In the genomic region with DNA sequence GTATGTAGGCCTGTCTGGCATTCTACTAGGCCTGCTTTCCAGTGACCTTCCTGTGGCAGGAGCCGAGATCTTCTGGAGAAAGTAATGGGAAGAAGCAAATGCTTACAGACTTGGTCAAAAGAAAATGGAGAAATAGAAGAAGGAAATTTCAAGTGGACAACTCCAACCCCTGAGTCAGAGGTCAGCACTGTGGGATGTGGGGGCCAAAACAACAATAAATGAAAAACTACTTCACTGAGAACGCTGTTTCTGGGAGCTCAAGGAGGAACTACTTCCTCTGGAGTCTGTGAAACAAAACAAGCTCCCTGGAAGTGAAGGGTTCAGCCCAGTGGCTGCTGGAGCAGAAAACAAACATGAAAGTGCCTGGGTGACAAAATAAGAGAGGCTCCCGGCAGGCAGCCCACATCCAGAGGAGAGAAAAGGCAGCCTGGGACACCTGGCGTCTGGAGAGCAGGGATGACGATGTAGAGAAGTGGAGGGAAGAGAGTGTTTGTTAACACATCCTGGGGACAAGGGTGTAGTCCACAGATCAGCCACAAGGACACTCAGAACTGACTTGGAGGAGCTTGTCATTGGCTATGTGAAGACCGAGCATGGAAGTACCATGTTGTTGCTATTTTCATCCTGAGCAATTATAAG, we compare ENCODE assay signal across 1 cellular context.
TF ChIP-seq lines count a peak whose summit lies in the region.

No MANE protein-coding gene starts in this region.

TF ChIP-seq in K562, 482 proteins besides CTCF, POLR2A, EP300 and RAD21 (continued from another document and continues in another):
- TF ChIP-seq, protein P1, sequence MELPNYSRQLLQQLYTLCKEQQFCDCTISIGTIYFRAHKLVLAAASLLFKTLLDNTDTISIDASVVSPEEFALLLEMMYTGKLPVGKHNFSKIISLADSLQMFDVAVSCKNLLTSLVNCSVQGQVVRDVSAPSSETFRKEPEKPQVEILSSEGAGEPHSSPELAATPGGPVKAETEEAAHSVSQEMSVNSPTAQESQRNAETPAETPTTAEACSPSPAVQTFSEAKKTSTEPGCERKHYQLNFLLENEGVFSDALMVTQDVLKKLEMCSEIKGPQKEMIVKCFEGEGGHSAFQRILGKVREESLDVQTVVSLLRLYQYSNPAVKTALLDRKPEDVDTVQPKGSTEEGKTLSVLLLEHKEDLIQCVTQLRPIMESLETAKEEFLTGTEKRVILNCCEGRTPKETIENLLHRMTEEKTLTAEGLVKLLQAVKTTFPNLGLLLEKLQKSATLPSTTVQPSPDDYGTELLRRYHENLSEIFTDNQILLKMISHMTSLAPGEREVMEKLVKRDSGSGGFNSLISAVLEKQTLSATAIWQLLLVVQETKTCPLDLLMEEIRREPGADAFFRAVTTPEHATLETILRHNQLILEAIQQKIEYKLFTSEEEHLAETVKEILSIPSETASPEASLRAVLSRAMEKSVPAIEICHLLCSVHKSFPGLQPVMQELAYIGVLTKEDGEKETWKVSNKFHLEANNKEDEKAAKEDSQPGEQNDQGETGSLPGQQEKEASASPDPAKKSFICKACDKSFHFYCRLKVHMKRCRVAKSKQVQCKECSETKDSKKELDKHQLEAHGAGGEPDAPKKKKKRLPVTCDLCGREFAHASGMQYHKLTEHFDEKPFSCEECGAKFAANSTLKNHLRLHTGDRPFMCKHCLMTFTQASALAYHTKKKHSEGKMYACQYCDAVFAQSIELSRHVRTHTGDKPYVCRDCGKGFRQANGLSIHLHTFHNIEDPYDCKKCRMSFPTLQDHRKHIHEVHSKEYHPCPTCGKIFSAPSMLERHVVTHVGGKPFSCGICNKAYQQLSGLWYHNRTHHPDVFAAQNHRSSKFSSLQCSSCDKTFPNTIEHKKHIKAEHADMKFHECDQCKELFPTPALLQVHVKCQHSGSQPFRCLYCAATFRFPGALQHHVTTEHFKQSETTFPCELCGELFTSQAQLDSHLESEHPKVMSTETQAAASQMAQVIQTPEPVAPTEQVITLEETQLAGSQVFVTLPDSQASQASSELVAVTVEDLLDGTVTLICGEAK (IDR thresholded peaks at IDR 0.05) = no peak
- TF ChIP-seq, protein P1 (CRISPR knock-in tag; IDR thresholded peaks at IDR 0.05) = no peak
- TF ChIP-seq, protein P2, sequence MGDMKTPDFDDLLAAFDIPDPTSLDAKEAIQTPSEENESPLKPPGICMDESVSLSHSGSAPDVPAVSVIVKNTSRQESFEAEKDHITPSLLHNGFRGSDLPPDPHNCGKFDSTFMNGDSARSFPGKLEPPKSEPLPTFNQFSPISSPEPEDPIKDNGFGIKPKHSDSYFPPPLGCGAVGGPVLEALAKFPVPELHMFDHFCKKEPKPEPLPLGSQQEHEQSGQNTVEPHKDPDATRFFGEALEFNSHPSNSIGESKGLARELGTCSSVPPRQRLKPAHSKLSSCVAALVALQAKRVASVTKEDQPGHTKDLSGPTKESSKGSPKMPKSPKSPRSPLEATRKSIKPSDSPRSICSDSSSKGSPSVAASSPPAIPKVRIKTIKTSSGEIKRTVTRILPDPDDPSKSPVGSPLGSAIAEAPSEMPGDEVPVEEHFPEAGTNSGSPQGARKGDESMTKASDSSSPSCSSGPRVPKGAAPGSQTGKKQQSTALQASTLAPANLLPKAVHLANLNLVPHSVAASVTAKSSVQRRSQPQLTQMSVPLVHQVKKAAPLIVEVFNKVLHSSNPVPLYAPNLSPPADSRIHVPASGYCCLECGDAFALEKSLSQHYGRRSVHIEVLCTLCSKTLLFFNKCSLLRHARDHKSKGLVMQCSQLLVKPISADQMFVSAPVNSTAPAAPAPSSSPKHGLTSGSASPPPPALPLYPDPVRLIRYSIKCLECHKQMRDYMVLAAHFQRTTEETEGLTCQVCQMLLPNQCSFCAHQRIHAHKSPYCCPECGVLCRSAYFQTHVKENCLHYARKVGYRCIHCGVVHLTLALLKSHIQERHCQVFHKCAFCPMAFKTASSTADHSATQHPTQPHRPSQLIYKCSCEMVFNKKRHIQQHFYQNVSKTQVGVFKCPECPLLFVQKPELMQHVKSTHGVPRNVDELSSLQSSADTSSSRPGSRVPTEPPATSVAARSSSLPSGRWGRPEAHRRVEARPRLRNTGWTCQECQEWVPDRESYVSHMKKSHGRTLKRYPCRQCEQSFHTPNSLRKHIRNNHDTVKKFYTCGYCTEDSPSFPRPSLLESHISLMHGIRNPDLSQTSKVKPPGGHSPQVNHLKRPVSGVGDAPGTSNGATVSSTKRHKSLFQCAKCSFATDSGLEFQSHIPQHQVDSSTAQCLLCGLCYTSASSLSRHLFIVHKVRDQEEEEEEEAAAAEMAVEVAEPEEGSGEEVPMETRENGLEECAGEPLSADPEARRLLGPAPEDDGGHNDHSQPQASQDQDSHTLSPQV (IDR thresholded peaks at IDR 0.05) = peak; percentile 85
- TF ChIP-seq MTA3 (IDR thresholded peaks at IDR 0.05; ENCODE audit: borderline replicate concordance) (0 out of 2 replicates have a peak, but pooled peaks have one; percentile 17), ZNF140 (CRISPR knock-in tag; IDR thresholded peaks at IDR 0.05) (no peak), KLF1 (tag; IDR thresholded peaks at IDR 0.05) (no peak), L3MBTL2 (IDR thresholded peaks at IDR 0.05) (no peak), ZKSCAN1 (IDR thresholded peaks at IDR 0.05; ENCODE audit: low read depth, low read length) (no peak), ARID2 (IDR thresholded peaks at IDR 0.05) (no peak), ZBTB17 (CRISPR knock-in tag; IDR thresholded peaks at IDR 0.05) (no peak), RCOR1 (IDR thresholded peaks at IDR 0.05; ENCODE audit: borderline replicate concordance in 1 of 2, low read depth in 2 of 2, low read length in 2 of 2) (peak in 1 of 2 experiments; percentile 9; a peak in 1 of 4 replicates), YY1 (IDR thresholded peaks at IDR 0.05; ENCODE audit: borderline replicate concordance in 1 of 3, control insufficient read depth in 1 of 3, extremely low read depth in 1 of 3, insufficient read depth in 3 of 3, insufficient read length in 1 of 3, insufficient replicate concordance in 2 of 3, low read depth in 1 of 3, low read length in 2 of 3) (no peak), TSC22D4 (tag; IDR thresholded peaks at IDR 0.05) (no peak), HOXB6 (CRISPR knock-in tag; IDR thresholded peaks at IDR 0.05; ENCODE audit: borderline replicate concordance) (no peak), JUNB (CRISPR knock-in tag; conservative IDR thresholded peaks at IDR 0.05) (no peak), ZNF551 (CRISPR knock-in tag; IDR thresholded peaks at IDR 0.05) (no peak), MYNN (IDR thresholded peaks at IDR 0.05) (no peak), MYNN (CRISPR knock-in tag; IDR thresholded peaks at IDR 0.05) (no peak), ZNF644 (tag; IDR thresholded peaks at IDR 0.05; ENCODE audit: low read depth) (peak; percentile 65), FOS (IDR thresholded peaks at IDR 0.05; ENCODE audit: extremely low read depth, insufficient read length) (no peak), GATAD2A (IDR thresholded peaks at IDR 0.05) (no peak), SAP30 (IDR thresholded peaks at IDR 0.05; ENCODE audit: borderline replicate concordance, insufficient read depth, low read depth, low read length, poor library complexity, severe bottlenecking) (no peak), BACH1 (tag; IDR thresholded peaks at IDR 0.05) (peak; percentile 68; the same call in 1 of the 2 replicates), MEF2D (tag; conservative IDR thresholded peaks at IDR 0.05; ENCODE audit: low read depth) (peak; percentile 57; the same call in 1 of the 2 replicates), NFRKB (IDR thresholded peaks at IDR 0.05; ENCODE audit: low read depth) (peak; percentile 53; the same call in 1 of the 2 replicates), PRMT5 (CRISPR knock-in tag; IDR thresholded peaks at IDR 0.05) (no peak)
- TF ChIP-seq, protein P3, sequence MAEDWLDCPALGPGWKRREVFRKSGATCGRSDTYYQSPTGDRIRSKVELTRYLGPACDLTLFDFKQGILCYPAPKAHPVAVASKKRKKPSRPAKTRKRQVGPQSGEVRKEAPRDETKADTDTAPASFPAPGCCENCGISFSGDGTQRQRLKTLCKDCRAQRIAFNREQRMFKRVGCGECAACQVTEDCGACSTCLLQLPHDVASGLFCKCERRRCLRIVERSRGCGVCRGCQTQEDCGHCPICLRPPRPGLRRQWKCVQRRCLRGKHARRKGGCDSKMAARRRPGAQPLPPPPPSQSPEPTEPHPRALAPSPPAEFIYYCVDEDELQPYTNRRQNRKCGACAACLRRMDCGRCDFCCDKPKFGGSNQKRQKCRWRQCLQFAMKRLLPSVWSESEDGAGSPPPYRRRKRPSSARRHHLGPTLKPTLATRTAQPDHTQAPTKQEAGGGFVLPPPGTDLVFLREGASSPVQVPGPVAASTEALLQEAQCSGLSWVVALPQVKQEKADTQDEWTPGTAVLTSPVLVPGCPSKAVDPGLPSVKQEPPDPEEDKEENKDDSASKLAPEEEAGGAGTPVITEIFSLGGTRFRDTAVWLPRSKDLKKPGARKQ (CRISPR knock-in tag; IDR thresholded peaks at IDR 0.05) = no peak
- TF ChIP-seq, protein P4, sequence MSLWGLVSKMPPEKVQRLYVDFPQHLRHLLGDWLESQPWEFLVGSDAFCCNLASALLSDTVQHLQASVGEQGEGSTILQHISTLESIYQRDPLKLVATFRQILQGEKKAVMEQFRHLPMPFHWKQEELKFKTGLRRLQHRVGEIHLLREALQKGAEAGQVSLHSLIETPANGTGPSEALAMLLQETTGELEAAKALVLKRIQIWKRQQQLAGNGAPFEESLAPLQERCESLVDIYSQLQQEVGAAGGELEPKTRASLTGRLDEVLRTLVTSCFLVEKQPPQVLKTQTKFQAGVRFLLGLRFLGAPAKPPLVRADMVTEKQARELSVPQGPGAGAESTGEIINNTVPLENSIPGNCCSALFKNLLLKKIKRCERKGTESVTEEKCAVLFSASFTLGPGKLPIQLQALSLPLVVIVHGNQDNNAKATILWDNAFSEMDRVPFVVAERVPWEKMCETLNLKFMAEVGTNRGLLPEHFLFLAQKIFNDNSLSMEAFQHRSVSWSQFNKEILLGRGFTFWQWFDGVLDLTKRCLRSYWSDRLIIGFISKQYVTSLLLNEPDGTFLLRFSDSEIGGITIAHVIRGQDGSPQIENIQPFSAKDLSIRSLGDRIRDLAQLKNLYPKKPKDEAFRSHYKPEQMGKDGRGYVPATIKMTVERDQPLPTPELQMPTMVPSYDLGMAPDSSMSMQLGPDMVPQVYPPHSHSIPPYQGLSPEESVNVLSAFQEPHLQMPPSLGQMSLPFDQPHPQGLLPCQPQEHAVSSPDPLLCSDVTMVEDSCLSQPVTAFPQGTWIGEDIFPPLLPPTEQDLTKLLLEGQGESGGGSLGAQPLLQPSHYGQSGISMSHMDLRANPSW (CRISPR knock-in tag; IDR thresholded peaks at IDR 0.05) = no peak
- TF ChIP-seq, protein P5, sequence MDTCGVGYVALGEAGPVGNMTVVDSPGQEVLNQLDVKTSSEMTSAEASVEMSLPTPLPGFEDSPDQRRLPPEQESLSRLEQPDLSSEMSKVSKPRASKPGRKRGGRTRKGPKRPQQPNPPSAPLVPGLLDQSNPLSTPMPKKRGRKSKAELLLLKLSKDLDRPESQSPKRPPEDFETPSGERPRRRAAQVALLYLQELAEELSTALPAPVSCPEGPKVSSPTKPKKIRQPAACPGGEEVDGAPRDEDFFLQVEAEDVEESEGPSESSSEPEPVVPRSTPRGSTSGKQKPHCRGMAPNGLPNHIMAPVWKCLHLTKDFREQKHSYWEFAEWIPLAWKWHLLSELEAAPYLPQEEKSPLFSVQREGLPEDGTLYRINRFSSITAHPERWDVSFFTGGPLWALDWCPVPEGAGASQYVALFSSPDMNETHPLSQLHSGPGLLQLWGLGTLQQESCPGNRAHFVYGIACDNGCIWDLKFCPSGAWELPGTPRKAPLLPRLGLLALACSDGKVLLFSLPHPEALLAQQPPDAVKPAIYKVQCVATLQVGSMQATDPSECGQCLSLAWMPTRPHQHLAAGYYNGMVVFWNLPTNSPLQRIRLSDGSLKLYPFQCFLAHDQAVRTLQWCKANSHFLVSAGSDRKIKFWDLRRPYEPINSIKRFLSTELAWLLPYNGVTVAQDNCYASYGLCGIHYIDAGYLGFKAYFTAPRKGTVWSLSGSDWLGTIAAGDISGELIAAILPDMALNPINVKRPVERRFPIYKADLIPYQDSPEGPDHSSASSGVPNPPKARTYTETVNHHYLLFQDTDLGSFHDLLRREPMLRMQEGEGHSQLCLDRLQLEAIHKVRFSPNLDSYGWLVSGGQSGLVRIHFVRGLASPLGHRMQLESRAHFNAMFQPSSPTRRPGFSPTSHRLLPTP (IDR thresholded peaks at IDR 0.05; ENCODE audit: borderline replicate concordance, extremely low read depth, insufficient read length) = no peak
- TF ChIP-seq, protein P6, sequence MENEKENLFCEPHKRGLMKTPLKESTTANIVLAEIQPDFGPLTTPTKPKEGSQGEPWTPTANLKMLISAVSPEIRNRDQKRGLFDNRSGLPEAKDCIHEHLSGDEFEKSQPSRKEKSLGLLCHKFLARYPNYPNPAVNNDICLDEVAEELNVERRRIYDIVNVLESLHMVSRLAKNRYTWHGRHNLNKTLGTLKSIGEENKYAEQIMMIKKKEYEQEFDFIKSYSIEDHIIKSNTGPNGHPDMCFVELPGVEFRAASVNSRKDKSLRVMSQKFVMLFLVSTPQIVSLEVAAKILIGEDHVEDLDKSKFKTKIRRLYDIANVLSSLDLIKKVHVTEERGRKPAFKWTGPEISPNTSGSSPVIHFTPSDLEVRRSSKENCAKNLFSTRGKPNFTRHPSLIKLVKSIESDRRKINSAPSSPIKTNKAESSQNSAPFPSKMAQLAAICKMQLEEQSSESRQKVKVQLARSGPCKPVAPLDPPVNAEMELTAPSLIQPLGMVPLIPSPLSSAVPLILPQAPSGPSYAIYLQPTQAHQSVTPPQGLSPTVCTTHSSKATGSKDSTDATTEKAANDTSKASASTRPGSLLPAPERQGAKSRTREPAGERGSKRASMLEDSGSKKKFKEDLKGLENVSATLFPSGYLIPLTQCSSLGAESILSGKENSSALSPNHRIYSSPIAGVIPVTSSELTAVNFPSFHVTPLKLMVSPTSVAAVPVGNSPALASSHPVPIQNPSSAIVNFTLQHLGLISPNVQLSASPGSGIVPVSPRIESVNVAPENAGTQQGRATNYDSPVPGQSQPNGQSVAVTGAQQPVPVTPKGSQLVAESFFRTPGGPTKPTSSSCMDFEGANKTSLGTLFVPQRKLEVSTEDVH (IDR thresholded peaks at IDR 0.05; ENCODE audit: low read depth, partially characterized antibody) = no peak
